ENCODE assay signal across 36 cellular contexts in the genomic region with DNA sequence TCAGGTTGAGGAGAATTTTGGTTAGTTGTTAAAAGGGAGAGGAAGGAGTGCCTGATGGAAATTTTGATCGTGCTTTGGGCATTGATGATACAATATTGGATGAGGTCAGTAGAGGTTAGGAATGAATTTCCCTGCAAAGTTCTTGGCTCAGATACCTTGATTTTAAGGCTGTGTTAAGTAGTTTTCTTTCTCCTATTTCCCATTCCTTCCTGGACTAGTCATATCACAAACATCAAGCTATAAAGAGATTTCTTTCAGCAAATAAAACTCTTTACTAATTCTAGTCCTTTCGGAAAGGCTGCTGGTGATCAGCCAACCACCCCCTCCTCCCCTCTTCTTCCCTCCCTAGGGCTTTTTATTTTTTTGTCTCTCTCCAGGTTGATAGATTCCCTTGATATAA.
"Had no signal": no experiment of that assay in that cellular context is flagged by ENCODE, and none has a peak within 500 bp of the region (broad histone marks: within the 10 kb centered on the region; RNA-seq: fewer than 3 reads in every experiment).

No MANE protein-coding gene starts in this region.

- H3K4me3 ChIP-seq: adrenal gland, cardiac muscle cell had no signal

- H3K4me1 Mint-ChIP-seq: activated B cell treated with CpG ODN at 0.5 μM for 24 hours; activated CD4-positive, alpha-beta T cell treated with anti-CD3 and anti-CD28 coated beads, Interleukin-2, amount 10 ng/mL, durations not matched to agents 24 days and 14 days; activated naive CD8-positive, alpha-beta T cell treated with anti-CD3 and anti-CD28 coated beads for 36 hours; activated T-helper 17 cell treated with anti-CD3 and anti-CD28 coated beads, Interleukin-2, amount 50 U/mL, for 72 hours; central memory CD8-positive, alpha-beta T cell had no signal

- H3K27ac ChIP-seq: adrenal gland, cardiac muscle cell, VCaP had no signal

- H3K27ac Mint-ChIP-seq: activated B cell treated with CpG ODN at 0.5 μM for 24 hours; activated CD4-positive, alpha-beta memory T cell treated with anti-CD3 and anti-CD28 coated beads for 36 hours; activated CD4-positive, alpha-beta T cell treated with anti-CD3 and anti-CD28 coated beads, Interleukin-2, amount 10 ng/mL, durations not matched to agents 24 days and 14 days; activated CD8-positive, alpha-beta T cell treated with anti-CD3 and anti-CD28 coated beads for 36 hours; activated naive CD4-positive, alpha-beta T cell treated with anti-CD3 and anti-CD28 coated beads for 36 hours; activated naive CD4-positive, alpha-beta T cell treated with anti-CD3 and anti-CD28 coated beads, Interleukin-2, amount 50 U/mL, for 72 hours; activated naive CD8-positive, alpha-beta T cell treated with anti-CD3 and anti-CD28 coated beads for 36 hours; activated T-cell treated with anti-CD3 and anti-CD28 coated beads, Interleukin-2, amount 50 U/mL, for 72 hours; activated T-helper 1 cell treated with anti-CD3 and anti-CD28 coated beads, Interleukin-12 subunit alpha, Interleukin-12 subunit beta, Interleukin-2, Interleukin-4 antibody, amounts not matched to agents 30 ng/mL and 10 ng/mL and 1 ng/mL, durations not matched to agents 14 hours and 24 hours and 36 hours; activated T-helper 17 cell treated with anti-CD3 and anti-CD28 coated beads, Interleukin-2, amount 50 U/mL, for 72 hours; brain; T-helper 1 cell treated with Interleukin-12 subunit alpha and Interleukin-12 subunit beta and Interleukin-4 antibody, amounts not matched to agents 30 μg/mL and 1 μg/mL, for 36 hours; T-helper 2 cell treated with Interferon-gamma antibody and Interleukin-4, amounts not matched to agents 5 μg/mL and 100 μg/mL, for 36 hours had no signal

- H3K36me3 ChIP-seq: adrenal gland, cardiac muscle cell had no signal

- H3K9me3 Mint-ChIP-seq: activated B cell treated with CpG ODN at 0.5 μM for 24 hours; activated CD4-positive, alpha-beta memory T cell treated with anti-CD3 and anti-CD28 coated beads for 36 hours; activated CD4-positive, alpha-beta T cell treated with anti-CD3 and anti-CD28 coated beads, Interleukin-2, amount 10 ng/mL, durations not matched to agents 24 days and 14 days; activated CD8-positive, alpha-beta T cell treated with anti-CD3 and anti-CD28 coated beads for 36 hours; activated naive CD4-positive, alpha-beta T cell treated with anti-CD3 and anti-CD28 coated beads for 36 hours; activated naive CD4-positive, alpha-beta T cell treated with anti-CD3 and anti-CD28 coated beads, Interleukin-2, amount 50 U/mL, for 72 hours; activated naive CD8-positive, alpha-beta T cell treated with anti-CD3 and anti-CD28 coated beads for 36 hours; activated T-cell treated with anti-CD3 and anti-CD28 coated beads, Interleukin-2, amount 50 U/mL, for 4 hours; activated T-cell treated with anti-CD3 and anti-CD28 coated beads, Interleukin-2, amount 50 U/mL, for 72 hours; activated T-helper 1 cell treated with anti-CD3 and anti-CD28 coated beads, Interleukin-12 subunit alpha, Interleukin-12 subunit beta, Interleukin-2, Interleukin-4 antibody, amounts not matched to agents 30 ng/mL and 10 ng/mL and 1 ng/mL, durations not matched to agents 14 hours and 24 hours and 36 hours; activated T-helper 17 cell treated with anti-CD3 and anti-CD28 coated beads, Interleukin-2, amount 50 U/mL, for 72 hours; brain; central memory CD8-positive, alpha-beta T cell; T-helper 1 cell treated with Interleukin-12 subunit alpha and Interleukin-12 subunit beta and Interleukin-4 antibody, amounts not matched to agents 30 μg/mL and 1 μg/mL, for 36 hours; T-helper 2 cell treated with Interferon-gamma antibody and Interleukin-4, amounts not matched to agents 5 μg/mL and 100 μg/mL, for 36 hours had no signal

- H3K4me3 Mint-ChIP-seq: activated B cell treated with CpG ODN at 0.5 μM for 24 hours; activated CD4-positive, alpha-beta memory T cell treated with anti-CD3 and anti-CD28 coated beads for 36 hours; activated CD4-positive, alpha-beta T cell treated with anti-CD3 and anti-CD28 coated beads, Interleukin-2, amount 10 ng/mL, durations not matched to agents 24 days and 14 days; activated CD8-positive, alpha-beta T cell treated with anti-CD3 and anti-CD28 coated beads for 36 hours; activated naive CD4-positive, alpha-beta T cell treated with anti-CD3 and anti-CD28 coated beads for 36 hours; activated naive CD8-positive, alpha-beta T cell treated with anti-CD3 and anti-CD28 coated beads for 36 hours; activated T-cell treated with anti-CD3 and anti-CD28 coated beads, Interleukin-2, amount 50 U/mL, for 4 hours; activated T-cell treated with anti-CD3 and anti-CD28 coated beads, Interleukin-2, amount 50 U/mL, for 72 hours; activated T-helper 1 cell treated with anti-CD3 and anti-CD28 coated beads, Interleukin-12 subunit alpha, Interleukin-12 subunit beta, Interleukin-2, Interleukin-4 antibody, amounts not matched to agents 30 ng/mL and 10 ng/mL and 1 ng/mL, durations not matched to agents 14 hours and 24 hours and 36 hours; activated T-helper 17 cell treated with anti-CD3 and anti-CD28 coated beads, Interleukin-2, amount 50 U/mL, for 72 hours; central memory CD8-positive, alpha-beta T cell; T-helper 1 cell treated with Interleukin-12 subunit alpha and Interleukin-12 subunit beta and Interleukin-4 antibody, amounts not matched to agents 30 μg/mL and 1 μg/mL, for 36 hours; T-helper 2 cell treated with Interferon-gamma antibody and Interleukin-4, amounts not matched to agents 5 μg/mL and 100 μg/mL, for 36 hours had no signal

- DNase-seq: activated B cell treated with CpG ODN at 0.5 μM for 24 hours; activated CD4-positive, alpha-beta memory T cell treated with anti-CD3 and anti-CD28 coated beads for 36 hours; activated CD4-positive, alpha-beta T cell treated with anti-CD3 and anti-CD28 coated beads for 4 hours; activated CD4-positive, alpha-beta T cell treated with anti-CD3 and anti-CD28 coated beads, Interleukin-2, amount 10 ng/mL, durations not matched to agents 24 days and 14 days; activated CD4-positive, alpha-beta T cell treated with anti-CD3 and anti-CD28 coated beads, Interleukin-2, amount 50 U/mL, for 1 hour; activated CD4-positive, alpha-beta T cell treated with anti-CD3 and anti-CD28 coated beads, Interleukin-2, amount 50 U/mL, for 4 hours; activated CD4-positive, CD25-positive, alpha-beta regulatory T cell treated with anti-CD3 and anti-CD28 coated beads, Interleukin-2, amount 50 U/mL, for 72 hours; activated CD8-positive, alpha-beta memory T cell treated with anti-CD3 and anti-CD28 coated beads, Interleukin-2, amount 50 U/mL, for 4 hours; activated CD8-positive, alpha-beta T cell treated with anti-CD3 and anti-CD28 coated beads for 36 hours; activated effector memory CD4-positive, alpha-beta T cell treated with anti-CD3 and anti-CD28 coated beads, Interleukin-2, amount 50 U/mL, for 16 hours; activated gamma-delta T cell treated with Interleukin-2 at 50 U/mL for 16 hours; activated naive CD4-positive, alpha-beta T cell; activated naive CD4-positive, alpha-beta T cell treated with anti-CD3 and anti-CD28 coated beads for 36 hours; activated naive CD4-positive, alpha-beta T cell treated with anti-CD3 and anti-CD28 coated beads, Interleukin-2, amount 50 U/mL, for 16 hours; activated naive CD8-positive, alpha-beta T cell treated with anti-CD3 and anti-CD28 coated beads for 36 hours; activated T-cell treated with anti-CD3 and anti-CD28 coated beads for 4 hours; activated T-cell treated with anti-CD3 and anti-CD28 coated beads, Interleukin-2, amount 50 U/mL, for 1 hour; activated T-cell treated with anti-CD3 and anti-CD28 coated beads, Interleukin-2, amount 50 U/mL, for 4 hours; activated T-cell treated with anti-CD3 and anti-CD28 coated beads, Interleukin-2, amount 50 U/mL, for 72 hours; adrenal gland; amniotic stem cell; aorta; caudate nucleus; cerebellar nuclear complex; T-helper 1 cell; T-helper 2 cell; T-helper 9 cell had no signal

- ATAC-seq: activated CD8-positive, alpha-beta T cell treated with anti-CD3 and anti-CD28 coated beads for 36 hours; activated naive CD4-positive, alpha-beta T cell treated with anti-CD3 and anti-CD28 coated beads, Interleukin-2, amount 50 U/mL, for 72 hours; activated T-cell treated with anti-CD3 and anti-CD28 coated beads, Interleukin-2, amount 50 U/mL, for 4 hours; activated T-cell treated with anti-CD3 and anti-CD28 coated beads, Interleukin-2, amount 50 U/mL, for 72 hours; activated T-helper 17 cell treated with anti-CD3 and anti-CD28 coated beads, Interleukin-2, amount 50 U/mL, for 72 hours had no signal

- H3K27me3 ChIP-seq: adrenal gland had no signal

- H3K9me3 ChIP-seq: adrenal gland had no signal

- H3K36me3 Mint-ChIP-seq: activated CD4-positive, alpha-beta memory T cell treated with anti-CD3 and anti-CD28 coated beads for 36 hours; activated naive CD4-positive, alpha-beta T cell treated with anti-CD3 and anti-CD28 coated beads, Interleukin-2, amount 50 U/mL, for 72 hours; activated naive CD8-positive, alpha-beta T cell treated with anti-CD3 and anti-CD28 coated beads for 36 hours; brain had no signal

- H3K4me1 ChIP-seq: adrenal gland had no signal
